2 cellular contexts compared by ENCODE assay signal in genomic region chr3:38646062-38646461, GRCh38.
TF ChIP-seq lines count a peak whose summit lies in the region.

No MANE protein-coding gene starts in this region.

TF ChIP-seq in SK-N-SH, 30 proteins besides CTCF, POLR2A, EP300 and RAD21 (continued from another document):
- TF ChIP-seq CHD2 (IDR thresholded peaks at IDR 0.05; ENCODE audit: low read length, partially characterized antibody) (no peak), MXI1 (IDR thresholded peaks at IDR 0.05; ENCODE audit: low read depth, low read length) (no peak), PBX3 (IDR thresholded peaks at IDR 0.05) (no peak), EZH2phosphoT487 (IDR thresholded peaks at IDR 0.05; ENCODE audit: borderline replicate concordance, low read depth) (no peak), RXRA (IDR thresholded peaks at IDR 0.05; ENCODE audit: borderline replicate concordance, low read depth) (no peak), JUND (IDR thresholded peaks at IDR 0.05) (no peak), GATA2 (CRISPR knock-in tag; IDR thresholded peaks at IDR 0.05) (no peak), FOSL2 (IDR thresholded peaks at IDR 0.05; ENCODE audit: borderline replicate concordance, low read depth) (no peak)

TF ChIP-seq in SK-N-SH treated with all-trans-retinoic acid at 6 μM for 48 hours, 23 proteins besides CTCF, POLR2A, EP300 and RAD21 (continued from another document):
- TF ChIP-seq CREB5 (CRISPR knock-in tag; IDR thresholded peaks at IDR 0.05; ENCODE audit: low read depth) = no peak
- no peak for TF ChIP-seq CSDC2 (CRISPR knock-in tag; IDR thresholded peaks at IDR 0.05)
- no peak for TF ChIP-seq ZNF70 (CRISPR knock-in tag; IDR thresholded peaks at IDR 0.05)
- TF ChIP-seq ZFP30 (CRISPR knock-in tag; IDR thresholded peaks at IDR 0.05) = no peak
- TF ChIP-seq ZFP3 (CRISPR knock-in tag; IDR thresholded peaks at IDR 0.05) = no peak
- TF ChIP-seq GLIS3 (CRISPR knock-in tag; IDR thresholded peaks at IDR 0.05) = no peak
- no peak for TF ChIP-seq ZNF565 (CRISPR knock-in tag; conservative IDR thresholded peaks at IDR 0.05; ENCODE audit: low read depth)
- no peak for TF ChIP-seq BACH2 (CRISPR knock-in tag; IDR thresholded peaks at IDR 0.05; ENCODE audit: borderline replicate concordance)
- TF ChIP-seq ISL1 (CRISPR knock-in tag; IDR thresholded peaks at IDR 0.05) = no peak
- TF ChIP-seq POU6F1 (CRISPR knock-in tag; IDR thresholded peaks at IDR 0.05; ENCODE audit: borderline replicate concordance, low read depth) = no peak
- TF ChIP-seq PPARA (CRISPR knock-in tag; IDR thresholded peaks at IDR 0.05; ENCODE audit: borderline replicate concordance) = no peak
- no peak for TF ChIP-seq ARNTL (CRISPR knock-in tag; IDR thresholded peaks at IDR 0.05; ENCODE audit: borderline replicate concordance, low read depth)
- TF ChIP-seq TSHZ2 (CRISPR knock-in tag; IDR thresholded peaks at IDR 0.05) = no peak
- TF ChIP-seq PATZ1 (CRISPR knock-in tag; IDR thresholded peaks at IDR 0.05; ENCODE audit: borderline replicate concordance) = no peak
TF ChIP-seq in SK-N-SH treated with all-trans-retinoic acid at 6 μM for 48 hours: peak in this region for 0.
